In genomic region chr3:149247025-149247710, GRCh38 we compare ENCODE assay signal across 14 cellular contexts. TPM values are rescaled to one million over a fixed set of nuclear protein-coding genes. Genes with fewer than 3 reads are reported as not detected.
A peak's percentile ranks its signal among the peaks of the same experiment; 100 is the strongest.
DNase-seq lines count a peak whose midpoint lies in the region; ATAC-seq and TF ChIP-seq lines count a peak whose summit lies in the region.
"Had no signal": no experiment of that assay in that cellular context is flagged by ENCODE, and none has a peak within 500 bp of the region (broad histone marks: within the 10 kb centered on the region; RNA-seq: fewer than 3 reads in every experiment).

No MANE protein-coding gene starts in this region.

- RAD21 ChIA-PET in HCT116 (lab: Charles Lee; ENCODE audit: low non-redundant PET in 1 of 2, low total read pairs in 2 of 2, uncharacterized antibody in 2 of 2, unreplicated experiment in 2 of 2): no interaction called here

- no peaks in the 10 kb centered on the region for H3K9me2 ChIP-seq in HCT116 (ENCODE audit: insufficient read depth)

- DNase-seq in HCT116 (ENCODE audit: low read depth, low spot score) (no peak), RWPE1 (ENCODE audit: low spot score) (peak; percentile 36), fibroblast of pulmonary artery (ENCODE audit: low read depth) (peak; percentile 49), smooth muscle cell of the brain vasculature (ENCODE audit: low read depth, low spot score) (peak; percentile 39), NCI-H187 (lab: John Stamatoyannopoulos, UW) (no peak), esophagus squamous epithelium (lab: John Stamatoyannopoulos, UW) (no peak)
- DNase-seq: activated CD4-positive, alpha-beta T cell treated with anti-CD3 and anti-CD28 coated beads, Interleukin-2, amount 50 U/mL, for 48 hours; activated naive CD4-positive, alpha-beta T cell treated with anti-CD3 and anti-CD28 coated beads, Interleukin-2, amount 50 U/mL, for 16 hours; effector memory CD8-positive, alpha-beta T cell; NCI-H748 treated with DMSO at 0.1 percent for 48 hours; stimulated activated CD4-positive, alpha-beta T cell treated with anti-CD3 and anti-CD28 coated beads, Interleukin-2, amount 100 ng/mL, for 24 hours; SW 1271 had no signal

- TF ChIP-seq CTCF in HCT116 (IDR thresholded peaks at IDR 0.05 in 2 of 3, conservative IDR thresholded peaks at IDR 0.05 in 1 of 3; ENCODE audit: borderline replicate concordance in 1 of 3, insufficient read depth in 1 of 3, low read depth in 2 of 3, low read length in 2 of 3) (no peak), RWPE1 (conservative IDR thresholded peaks at IDR 0.05; ENCODE audit: low read depth) (no peak), fibroblast of pulmonary artery (IDR thresholded peaks at IDR 0.05; ENCODE audit: low read length, missing control alignments) (no peak), esophagus squamous epithelium (IDR thresholded peaks at IDR 0.05) (no peak)

- TF ChIP-seq RAD21 in HCT116 (IDR thresholded peaks at IDR 0.05; ENCODE audit: low read depth): no peak

- no peaks in the 10 kb centered on the region for H3K9me3 ChIP-seq in HCT116 (ENCODE audit: control insufficient read depth in 1 of 2, insufficient read depth in 1 of 2, low read depth in 1 of 2, low read length in 2 of 2)
- no peaks in the 10 kb centered on the region for H3K9me3 ChIP-seq in esophagus squamous epithelium

- H3K9ac ChIP-seq in HCT116 (ENCODE audit: low read length): no peak overlapping the region

- peak overlapping the region; percentile 74 for H2AFZ ChIP-seq in HCT116 (ENCODE audit: low read depth, low read length, poor library complexity, severe bottlenecking)

- H3K4me3 ChIP-seq in HCT116 (replicated peaks in 1 of 2; ENCODE audit: low read depth in 1 of 2, low read length in 2 of 2) (no peak overlapping the region), fibroblast of pulmonary artery (replicated peaks; ENCODE audit: low read depth, low read length) (no peak overlapping the region), esophagus squamous epithelium (no peak overlapping the region)

- peak overlapping the region; percentile 7; the same call in 1 of the 2 replicates for H3K4me2 ChIP-seq in HCT116 (ENCODE audit: low read length)

- H3K79me2 ChIP-seq in HCT116 (ENCODE audit: insufficient read depth, low read length): no peaks in the 10 kb centered on the region

- TF ChIP-seq POLR2A in HCT116 (IDR thresholded peaks at IDR 0.05; ENCODE audit: borderline replicate concordance, extremely low read depth, insufficient read depth, insufficient read length) (no peak), esophagus squamous epithelium (IDR thresholded peaks at IDR 0.05) (no peak)

- CTCF ChIA-PET in HCT116 (lab: Charles Lee) (no interaction called here), RWPE1 (lab: Yijun Ruan, JAX) (no interaction called here)

- H3K27me3 ChIP-seq in HCT116 (ENCODE audit: insufficient read depth, low read length): no peaks in the 10 kb centered on the region
- H3K27me3 ChIP-seq in esophagus squamous epithelium: no peaks in the 10 kb centered on the region

- intact Hi-C loops in HCT116 (cut with micrococcal nuclease): no loop called here
- intact Hi-C loops in esophagus squamous epithelium (cut with DNase I): no loop called here

- 33 to 53% methylated on average over 6 of the region's 6 CpGs for WGBS in esophagus squamous epithelium, 2 donors

- POLR2A ChIA-PET in HCT116 (lab: Charles Lee) (interaction anchor here (1.6 kb wide), 1 partner anchor 117 kb away, joined by 3 read pairs; the partner anchor contains the start of gene HPS3), RWPE1 (lab: Yijun Ruan, JAX; ENCODE audit: low non-redundant PET) (no interaction called here)

- ATAC-seq in HCT116 (no peak), GM21423 (IDR thresholded peaks at IDR 0.05; ENCODE audit: unreplicated experiment) (no peak)
- ATAC-seq: effector memory CD8-positive, alpha-beta T cell had no signal

- H4K20me1 ChIP-seq in HCT116 (ENCODE audit: insufficient read depth): no peaks in the 10 kb centered on the region

- no TSS peak for BruUV-seq in HCT116 (replicated peaks; lab: Mats Ljungman, UMichigan)

- H3K27ac ChIP-seq in HCT116 (ENCODE audit: low read depth, low read length) (no peak overlapping the region; the same call in 1 of the 2 replicates), RWPE1 (no peak overlapping the region), esophagus squamous epithelium (peak overlapping the region in 2 of 4 donors; percentile 53 to 68)

- H3K4me1 ChIP-seq in HCT116 (ENCODE audit: control insufficient read depth in 1 of 2, insufficient read depth in 2 of 2, low read length in 2 of 2) (peaks cover 19% of the 10 kb centered on the region in 2 experiments), esophagus squamous epithelium (peaks cover 8 to 57% (median 24%) of the 10 kb centered on the region in 3 donors)

- no peaks in the 10 kb centered on the region for H3K36me3 ChIP-seq in HCT116 (ENCODE audit: control insufficient read depth in 1 of 2, insufficient read depth in 2 of 2, low read length in 2 of 2)
- no peaks in the 10 kb centered on the region for H3K36me3 ChIP-seq in esophagus squamous epithelium

TF ChIP-seq in HCT116, 20 proteins besides CTCF, POLR2A, EP300 and RAD21:
- TF ChIP-seq ZNF274 (IDR thresholded peaks at IDR 0.05; ENCODE audit: low read depth, low read length) (no peak), SRF (IDR thresholded peaks at IDR 0.05; ENCODE audit: low read depth) (no peak; the same call in 1 of the 2 replicates), CEBPB (IDR thresholded peaks at IDR 0.05; ENCODE audit: low read depth) (peak; percentile 50; the same call in 1 of the 2 replicates), ATF3 (IDR thresholded peaks at IDR 0.05) (no peak), FOSL1 (IDR thresholded peaks at IDR 0.05; ENCODE audit: low read depth) (peak; percentile 60; the same call in 1 of the 2 replicates), TCF7L2 (IDR thresholded peaks at IDR 0.05; ENCODE audit: borderline replicate concordance, extremely low read depth, insufficient read depth, insufficient read length) (no peak)
TF ChIP-seq in HCT116: peak in this region for 2.

RNA-seq across cellular contexts. Expression of gene CP, which starts 25.5 kb away (rescaled TPM):
- total RNA-seq in HCT116 (2021; ENCODE audit: unreplicated experiment) (0.52 TPM), esophagus squamous epithelium (10 to 100 TPM in 2 of 4 donors, under 1 TPM in 1, not detected in 1; 0.97 to 17.9 (median 15.8) TPM)
- not detected in 2 replicates for polyA plus RNA-seq in HCT116 (2012)
- total RNA-seq: Daoy had no signal

Comparison
In these comparisons a context has a peak if more than half of its experiments do, and no peak if none do; other contexts are left out.
1. DNase-seq: peak in RWPE1 (single experiment), fibroblast of pulmonary artery (single experiment) and smooth muscle cell of the brain vasculature (single experiment); none in HCT116 (single experiment), NCI-H187 (0 of 2) and esophagus squamous epithelium (single experiment).